ENCODE assay signal across 8 cellular contexts in genomic region chr6:107114213-107114871, GRCh38. TPM values are rescaled to one million over a fixed set of nuclear protein-coding genes. Genes with fewer than 3 reads are reported as not detected.
DNase-seq lines count a peak whose midpoint lies in the region; ATAC-seq, FAIRE-seq and TF ChIP-seq lines count a peak whose summit lies in the region.

No MANE protein-coding gene starts in this region.

- in situ Hi-C loops in HepG2 (cut with HindIII; ENCODE audit: extremely low pct_ligation_motif_present, low pct_unique_long_range_greater_than_20kb) = no loop called here

- CTCF ChIA-PET in HepG2 (lab: Yijun Ruan, JAX; ENCODE audit: low intra/inter-chr PET ratio, low total read pairs) = interaction anchor here (1.5 kb wide), 1 partner anchor 86 kb away, joined by 6 read pairs; the partner anchor contains the start of gene MTRES1

- H3K36me3 ChIP-seq in HepG2 (replicated peaks in 1 of 2; ENCODE audit: control insufficient read depth in 1 of 2, insufficient read depth in 2 of 2, low read length in 2 of 2) = no peaks in the 10 kb centered on the region

- POLR2A ChIA-PET in HepG2 (lab: Yijun Ruan, JAX) = interaction anchor here (0.8 to 1.7 kb wide), 3 partner anchors 85 to 345 kb away, joined by 3 to 9 read pairs (median 4); partner anchors contain the start of gene PDSS2

- H3K4me2 ChIP-seq in HepG2 (ENCODE audit: low read depth, low read length) = peak overlapping the region; percentile 93

- peaks cover 20% of the 10 kb centered on the region for H3K27me3 Mint-ChIP-seq in activated CD4-positive, alpha-beta T cell treated with anti-CD3 and anti-CD28 coated beads, Interleukin-2, amount 10 ng/mL, durations not matched to agents 24 days and 14 days

- peak; percentile 76 for TF ChIP-seq CTCF in HepG2 (CRISPR knock-in tag; IDR thresholded peaks at IDR 0.05)

- DNase-seq in AG20443 (ENCODE audit: low spot score) (peak; percentile 98), NCI-H345 treated with DMSO at 0.1 percent for 48 hours (lab: John Stamatoyannopoulos, UW; ENCODE audit: unreplicated experiment) (peak; percentile 66), dedifferentiated amniotic fluid mesenchymal stem cell (ENCODE audit: extremely low spot score) (peak; percentile 81), HepG2 (ENCODE audit: low spot score) (peak; percentile 61)
- DNase-seq in activated CD4-positive, alpha-beta T cell treated with anti-CD3 and anti-CD28 coated beads, Interleukin-2, amount 10 ng/mL, durations not matched to agents 24 days and 14 days = peak; percentile 93
- DNase-seq in stimulated activated CD4-positive, alpha-beta T cell treated with anti-CD3 and anti-CD28 coated beads, Interleukin-4, amount 100 ng/mL, for 1 hour = peak; percentile 73

- intact Hi-C loops in activated CD4-positive, alpha-beta T cell treated with anti-CD3 and anti-CD28 coated beads, Interleukin-2, amount 10 ng/mL, durations not matched to agents 24 days and 14 days (cut with micrococcal nuclease) = loop anchor here (1.0 to 10.0 kb wide), 4 partner anchors 50 to 590 kb away; partner anchors contain the start of genes MTRES1 and PDSS2
- intact Hi-C loops in HepG2 (cut with micrococcal nuclease; ENCODE audit: unreplicated experiment) = loop anchor here (2.0 kb wide), 1 partner anchor 86 kb away; the partner anchor contains the start of gene MTRES1

- peak; percentile 69 for ATAC-seq in GM18907 (IDR thresholded peaks at IDR 0.05; ENCODE audit: unreplicated experiment)
- ATAC-seq in HG03135 (IDR thresholded peaks at IDR 0.05; ENCODE audit: unreplicated experiment) = peak; percentile 54
- peak; percentile 77 for ATAC-seq in HepG2

- WGBS in HepG2 (ENCODE audit: low lambda C conversion rate) = under 1% methylated on average over 16 of the region's 104 CpGs

- peaks cover 8% of the 10 kb centered on the region for H3K79me2 ChIP-seq in HepG2 (ENCODE audit: insufficient read depth, low read length)

- H3K4me1 Mint-ChIP-seq in activated CD4-positive, alpha-beta T cell treated with anti-CD3 and anti-CD28 coated beads, Interleukin-2, amount 10 ng/mL, durations not matched to agents 24 days and 14 days = peaks cover 18% of the 10 kb centered on the region

- no peaks in the 10 kb centered on the region for H4K20me1 ChIP-seq in HepG2 (ENCODE audit: insufficient read depth, low read length)

- TF ChIP-seq EP300 in HepG2 (IDR thresholded peaks at IDR 0.05; ENCODE audit: low read depth in 2 of 2, low read length in 2 of 2) (no peak), HepG2 (CRISPR knock-in tag; IDR thresholded peaks at IDR 0.05; ENCODE audit: borderline replicate concordance) (no peak)

- peak overlapping the region; percentile 84 for H3K4me3 Mint-ChIP-seq in activated CD4-positive, alpha-beta T cell treated with anti-CD3 and anti-CD28 coated beads, Interleukin-2, amount 10 ng/mL, durations not matched to agents 24 days and 14 days

- H3K9ac ChIP-seq in HepG2 (ENCODE audit: insufficient read depth, low read depth, low read length) = peak overlapping the region; percentile 89

- no peaks in the 10 kb centered on the region for H3K9me3 Mint-ChIP-seq in activated CD4-positive, alpha-beta T cell treated with anti-CD3 and anti-CD28 coated beads, Interleukin-2, amount 10 ng/mL, durations not matched to agents 24 days and 14 days

- H3K4me1 ChIP-seq in HepG2 (ENCODE audit: insufficient read depth, low read length) = peaks cover 31% of the 10 kb centered on the region

- peak overlapping the region; percentile 74 for H3K27ac ChIP-seq in HepG2 (ENCODE audit: extremely low read length, insufficient read depth, low read length)

- no peaks in the 10 kb centered on the region for H3K9me3 ChIP-seq in HepG2 (ENCODE audit: low read length)

- H2AFZ ChIP-seq in HepG2 (ENCODE audit: low read length) = no peak overlapping the region

- no TSS peak for BruUV-seq in HepG2 (replicated peaks; lab: Mats Ljungman, UMichigan)

- TF ChIP-seq POLR2A in HepG2 (IDR thresholded peaks at IDR 0.05; ENCODE audit: insufficient read depth in 1 of 2, low read depth in 2 of 2, low read length in 2 of 2) = peak; percentile 49 to 57

- TF ChIP-seq RAD21 in HepG2 (CRISPR knock-in tag; IDR thresholded peaks at IDR 0.05) = peak; percentile 89

- no peaks in the 10 kb centered on the region for H3K36me3 Mint-ChIP-seq in activated CD4-positive, alpha-beta T cell treated with anti-CD3 and anti-CD28 coated beads, Interleukin-2, amount 10 ng/mL, durations not matched to agents 24 days and 14 days (ENCODE audit: low read depth)

- peak overlapping the region; percentile 77 for H3K27ac Mint-ChIP-seq in activated CD4-positive, alpha-beta T cell treated with anti-CD3 and anti-CD28 coated beads, Interleukin-2, amount 10 ng/mL, durations not matched to agents 24 days and 14 days

- peak overlapping the region; percentile 61 to 80 (median 79) for H3K4me3 ChIP-seq in HepG2 (replicated peaks in 1 of 3; ENCODE audit: insufficient read depth in 1 of 3, low read depth in 2 of 3, low read length in 3 of 3)

- H3K27me3 ChIP-seq in HepG2 (ENCODE audit: control insufficient read depth in 1 of 2, insufficient read depth in 2 of 2, low read length in 2 of 2) = no peaks in the 10 kb centered on the region; a peak in 1 of 5 replicates

- FAIRE-seq in HepG2 (lab: Jason Lieb, UNC) = no peak

TF ChIP-seq in HepG2, 621 proteins besides CTCF, POLR2A, EP300 and RAD21 (continues in another document):
- TF ChIP-seq SSRP1 (CRISPR knock-in tag; IDR thresholded peaks at IDR 0.05) (no peak), SAP130 (CRISPR knock-in tag; IDR thresholded peaks at IDR 0.05; ENCODE audit: low read depth) (peak; percentile 53; the same call in 1 of the 2 replicates)
- TF ChIP-seq, protein P1, sequence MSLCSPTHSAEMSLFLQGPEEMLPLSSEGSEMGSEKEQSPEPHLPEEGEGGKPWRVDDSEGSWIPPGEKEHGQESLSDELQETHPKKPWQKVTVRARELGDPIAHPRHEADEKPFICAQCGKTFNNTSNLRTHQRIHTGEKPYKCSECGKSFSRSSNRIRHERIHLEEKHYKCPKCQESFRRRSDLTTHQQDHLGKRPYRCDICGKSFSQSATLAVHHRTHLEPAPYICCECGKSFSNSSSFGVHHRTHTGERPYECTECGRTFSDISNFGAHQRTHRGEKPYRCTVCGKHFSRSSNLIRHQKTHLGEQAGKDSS (CRISPR knock-in tag; IDR thresholded peaks at IDR 0.05; ENCODE audit: borderline replicate concordance, low read depth) = peak; percentile 31; the same call in 1 of the 2 replicates
- TF ChIP-seq, protein P2, sequence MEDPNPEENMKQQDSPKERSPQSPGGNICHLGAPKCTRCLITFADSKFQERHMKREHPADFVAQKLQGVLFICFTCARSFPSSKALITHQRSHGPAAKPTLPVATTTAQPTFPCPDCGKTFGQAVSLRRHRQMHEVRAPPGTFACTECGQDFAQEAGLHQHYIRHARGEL (CRISPR knock-in tag; IDR thresholded peaks at IDR 0.05) = no peak

RNA-seq across cellular contexts. Expression of gene BEND3, which starts 1.0 kb away (rescaled TPM):
- total RNA-seq in activated CD4-positive, alpha-beta T cell treated with anti-CD3 and anti-CD28 coated beads, Interleukin-2, amount 10 ng/mL, durations not matched to agents 24 days and 14 days = 12.6 and 12.9 TPM in 2 replicates
- 5.8 and 7.6 TPM in 2 replicates for total RNA-seq in HepG2 (2016; rRNA removed; fragmentation: Illumina TruSeq; extraction: Trizol)
- 0.81 and 0.97 TPM in 2 replicates for total RNA-seq in HepG2 (2016; cell fraction: cytosol; rRNA removed; fragmentation: Illumina TruSeq; extraction: Trizol; ENCODE audit: low read depth)
- 5.5 and 6.9 TPM in 2 replicates for total RNA-seq in HepG2 (2016; cell fraction: insoluble cytoplasmic fraction; rRNA removed; fragmentation: Illumina TruSeq; extraction: Trizol)
- total RNA-seq in HepG2 (2016; cell fraction: membrane; rRNA removed; fragmentation: Illumina TruSeq; extraction: Trizol) = 5.0 and 5.4 TPM in 2 replicates
- 5.4 and 7.1 TPM in 2 replicates for total RNA-seq in HepG2 (2016; cell fraction: nucleus; rRNA removed; fragmentation: Illumina TruSeq; extraction: Trizol)
- 1.4 and 1.9 TPM in 2 replicates for polyA plus RNA-seq in HepG2 (2011; rRNA removed)
- polyA plus RNA-seq in HepG2 (2011; cell fraction: cytosol; rRNA removed) = 1.3 and 1.7 TPM in 2 replicates
- polyA plus RNA-seq in HepG2 (2011; cell fraction: nucleus; rRNA removed) = 2.7 and 2.8 TPM in 2 replicates
- 2.0 TPM in 2 replicates for polyA plus RNA-seq in HepG2 (2012)
- polyA plus RNA-seq in HepG2 (2016; cell fraction: cytosol; fragmentation: Illumina TruSeq; extraction: Trizol; ENCODE audit: low read depth) = 0.49 and 0.52 TPM in 2 replicates
- 4.6 and 6.1 TPM in 2 replicates for polyA plus RNA-seq in HepG2 (2016; cell fraction: insoluble cytoplasmic fraction; fragmentation: Illumina TruSeq; extraction: Trizol; ENCODE audit: low read depth)
- polyA plus RNA-seq in HepG2 (2016; cell fraction: membrane; fragmentation: Illumina TruSeq; extraction: Trizol; ENCODE audit: low read depth) = 2.1 and 2.4 TPM in 2 replicates
- 8.7 and 10.0 TPM in 2 replicates for polyA plus RNA-seq in HepG2 (2016; cell fraction: nucleus; fragmentation: Illumina TruSeq; extraction: Trizol; ENCODE audit: insufficient read depth, low read depth)
- 7.1 and 10.4 TPM in 2 replicates for polyA minus RNA-seq in HepG2 (2011; rRNA and poly(A)+ RNA removed; ENCODE audit: low replicate concordance)
- 3.8 and 4.6 TPM in 2 replicates for polyA minus RNA-seq in HepG2 (2011; cell fraction: cytosol; rRNA and poly(A)+ RNA removed)
- polyA minus RNA-seq in HepG2 (2011; cell fraction: nucleus; rRNA and poly(A)+ RNA removed) = 3.6 and 4.0 TPM in 2 replicates

Comparison
In these comparisons a context has a peak if more than half of its experiments do, and no peak if none do; other contexts are left out.
1. Peak in every context shown above with its lines: DNase-seq, ATAC-seq, H3K4me3 ChIP-seq and H3K27ac ChIP-seq.